1 cellular context compared by ENCODE assay signal in the genomic region with DNA sequence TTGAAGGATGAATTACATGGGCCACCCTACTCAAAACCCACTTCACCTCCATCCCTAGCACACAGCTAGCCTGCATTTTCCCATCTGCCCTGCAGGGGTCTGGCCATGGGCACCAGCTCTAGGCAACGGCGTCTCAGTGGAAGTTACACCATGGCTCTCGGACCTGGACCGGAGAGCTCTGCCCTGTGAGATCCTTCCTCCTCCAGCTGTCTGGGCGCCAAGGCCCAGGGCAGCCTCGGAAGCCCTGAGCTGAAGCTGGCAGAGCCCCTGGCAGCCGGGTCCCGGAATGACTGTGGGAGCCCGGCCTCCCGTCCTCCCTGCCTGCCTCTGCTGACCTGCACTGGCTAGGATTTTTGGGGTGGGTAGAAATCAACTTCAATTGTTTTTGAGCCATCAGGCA.
TF ChIP-seq lines count a peak whose summit lies in the region.

No MANE protein-coding gene starts in this region.

TF ChIP-seq in GM23338, 12 proteins besides CTCF, POLR2A, EP300 and RAD21 (continued from another document):
- TF ChIP-seq ZNF114 (CRISPR knock-in tag; IDR thresholded peaks at IDR 0.05) = no peak
- TF ChIP-seq POLR2AphosphoS5 (IDR thresholded peaks at IDR 0.05; ENCODE audit: low read depth) = no peak
- no peak for TF ChIP-seq JUNB (IDR thresholded peaks at IDR 0.05; ENCODE audit: unreplicated experiment)
- TF ChIP-seq STAT1 (IDR thresholded peaks at IDR 0.05; ENCODE audit: unreplicated experiment) = no peak
- TF ChIP-seq, protein P1, sequence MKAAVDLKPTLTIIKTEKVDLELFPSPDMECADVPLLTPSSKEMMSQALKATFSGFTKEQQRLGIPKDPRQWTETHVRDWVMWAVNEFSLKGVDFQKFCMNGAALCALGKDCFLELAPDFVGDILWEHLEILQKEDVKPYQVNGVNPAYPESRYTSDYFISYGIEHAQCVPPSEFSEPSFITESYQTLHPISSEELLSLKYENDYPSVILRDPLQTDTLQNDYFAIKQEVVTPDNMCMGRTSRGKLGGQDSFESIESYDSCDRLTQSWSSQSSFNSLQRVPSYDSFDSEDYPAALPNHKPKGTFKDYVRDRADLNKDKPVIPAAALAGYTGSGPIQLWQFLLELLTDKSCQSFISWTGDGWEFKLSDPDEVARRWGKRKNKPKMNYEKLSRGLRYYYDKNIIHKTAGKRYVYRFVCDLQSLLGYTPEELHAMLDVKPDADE (IDR thresholded peaks at IDR 0.05) = no peak
